Comparison of ENCODE assay signal across 11 cellular contexts in the genomic region with DNA sequence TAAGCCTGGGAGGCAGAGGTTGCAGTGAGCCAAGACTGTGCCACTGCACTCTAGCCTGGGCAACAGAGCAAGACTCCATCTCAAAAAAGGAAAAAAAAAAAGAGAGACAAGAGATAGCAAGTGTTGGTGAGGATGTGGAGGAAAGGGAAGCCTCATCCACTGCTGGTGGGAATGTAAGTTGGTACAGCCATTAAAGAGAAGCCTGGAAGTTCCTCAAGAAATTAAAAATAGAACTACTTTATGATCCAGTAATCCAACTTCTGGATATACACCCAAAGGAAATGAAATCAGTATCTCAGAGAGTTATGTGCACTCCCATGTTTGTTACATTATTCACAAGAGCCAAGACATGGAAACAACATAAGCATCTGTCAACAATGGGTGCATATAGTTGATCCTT.
"Had no signal": no experiment of that assay in that cellular context is flagged by ENCODE, and none has a peak within 500 bp of the region (broad histone marks: within the 10 kb centered on the region; RNA-seq: fewer than 3 reads in every experiment).

No MANE protein-coding gene starts in this region.

- H3K4me1 ChIP-seq: HAP-1 had no signal

- H3K36me3 ChIP-seq: HAP-1 had no signal

- H2AFZ ChIP-seq: GM23248, GM23338 had no signal

- H3K27ac ChIP-seq: GM23248 had no signal

- FAIRE-seq: H1, H54 had no signal

- H3K9ac ChIP-seq: GM23248 had no signal

- H3K4me3 ChIP-seq: GM23248, GM23338, HAP-1 had no signal

- DNase-seq: GM23248, GOT3, H7, H9, HCEC 1CT, HFFc6 had no signal

- H3K9me3 ChIP-seq: HAP-1 had no signal

- ATAC-seq: GM23338, HCT116 had no signal

- H3K4me2 ChIP-seq: GM23338 had no signal
